In the genomic region with DNA sequence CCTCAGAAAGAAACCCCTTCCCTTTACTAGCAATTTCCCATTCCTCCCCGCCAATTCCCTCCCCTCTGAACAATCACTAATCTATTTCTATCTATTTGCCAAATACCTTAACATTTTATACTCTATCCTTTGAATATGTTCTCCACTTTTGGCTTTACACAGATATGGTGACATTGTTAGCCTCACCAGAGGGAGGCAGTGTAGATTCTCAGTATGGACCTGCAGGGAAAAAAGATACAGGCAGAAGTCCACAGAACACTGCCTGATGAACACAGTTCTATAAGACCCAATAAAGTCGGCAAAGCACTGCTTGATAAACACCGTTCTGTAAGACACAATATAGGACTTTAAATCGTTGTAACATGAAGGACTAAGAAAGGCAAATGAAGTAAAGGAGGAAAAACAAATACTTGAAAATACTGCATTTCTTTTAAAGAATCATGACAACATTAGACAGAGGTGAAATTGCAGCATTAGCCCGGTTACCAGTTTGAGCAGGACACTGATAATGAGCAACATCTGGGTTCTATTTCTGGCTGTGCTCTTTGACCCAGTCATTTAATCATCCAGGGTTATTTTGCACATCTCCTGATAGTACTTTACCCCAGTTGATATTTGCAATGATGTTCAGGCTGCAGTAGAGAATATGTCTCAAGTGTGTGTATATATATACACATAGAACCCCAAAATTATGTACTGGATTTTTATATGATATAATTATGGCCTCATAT, we compare ENCODE assay signal across 8 cellular contexts.
DNase-seq lines count a peak whose midpoint lies in the region; ATAC-seq, FAIRE-seq and TF ChIP-seq lines count a peak whose summit lies in the region.

No MANE protein-coding gene starts in this region.

- POLR2A ChIA-PET in OCI-LY7 (lab: Charles Lee) = interaction anchor here (1.4 kb wide), 1 partner anchor 24 kb away, joined by 4 read pairs; no protein-coding TSS in a partner anchor

- peak overlapping the region in 3 of 11 experiments; percentile 60 to 65 (median 62); a peak in 6 of 22 replicates for H3K27ac ChIP-seq in BLaER1 treated with 17β-estradiol and CSF1 and Interleukin-3, amounts not matched to agents 10 nM and 100 nM
- H3K27ac ChIP-seq in OCI-LY7 (ENCODE audit: low read depth, low read length, poor library complexity, severe bottlenecking) (no peak overlapping the region), lower lobe of right lung (no peak overlapping the region)

- FAIRE-seq in H54 (lab: Jason Lieb, UNC) = peak; percentile 78

- peak overlapping the region in 2 of 11 experiments; percentile 70 to 72; a peak in 2 of 22 replicates for H3K9ac ChIP-seq in BLaER1 treated with 17β-estradiol and CSF1 and Interleukin-3, amounts not matched to agents 10 nM and 100 nM

- H3K4me1 ChIP-seq in BLaER1 treated with 17β-estradiol and CSF1 and Interleukin-3, amounts not matched to agents 10 nM and 100 nM = peaks cover 36 to 65% (median 49%) of the 10 kb centered on the region in 10 experiments
- H3K4me1 ChIP-seq in OCI-LY7 (ENCODE audit: insufficient read depth, low read length, poor library complexity, severe bottlenecking) = peaks cover 16% of the 10 kb centered on the region
- peaks cover 19% of the 10 kb centered on the region for H3K4me1 ChIP-seq in lower lobe of right lung

- peak overlapping the region; percentile 74 to 91 (median 80); a peak in 21 of 22 replicates for H3K4me2 ChIP-seq in BLaER1 treated with 17β-estradiol and CSF1 and Interleukin-3, amounts not matched to agents 10 nM and 100 nM
- no peak overlapping the region for H3K4me2 ChIP-seq in OCI-LY7 (ENCODE audit: low read length)

- no peak for TF ChIP-seq POLR2A in H54 (IDR thresholded peaks at IDR 0.05; ENCODE audit: low read depth, low read length)

- peak; percentile 82 for TF ChIP-seq CTCF in OCI-LY7 (conservative IDR thresholded peaks at IDR 0.05; ENCODE audit: low read length)
- peak; percentile 44 for TF ChIP-seq CTCF in lower lobe of right lung (IDR thresholded peaks at IDR 0.05)

- CTCF ChIA-PET in OCI-LY7 (lab: Charles Lee; ENCODE audit: unreplicated experiment) = no interaction called here

- H2AFZ ChIP-seq in OCI-LY7 (ENCODE audit: low read length) = no peak overlapping the region

- ATAC-seq in lower lobe of right lung (peak; percentile 58 to 69), HG02852 (IDR thresholded peaks at IDR 0.05; ENCODE audit: unreplicated experiment) (no peak), HG02970 (IDR thresholded peaks at IDR 0.05; ENCODE audit: low FRiP score, unreplicated experiment) (no peak)

- peaks cover 25 to 50% (median 34%) of the 10 kb centered on the region in 11 experiments for H3K36me3 ChIP-seq in BLaER1 treated with 17β-estradiol and CSF1 and Interleukin-3, amounts not matched to agents 10 nM and 100 nM
- H3K36me3 ChIP-seq in OCI-LY7 (ENCODE audit: insufficient read depth, low read length) (no peaks in the 10 kb centered on the region), lower lobe of right lung (peaks cover 29% of the 10 kb centered on the region)

- peaks cover 14 to 50% (median 24%) of the 10 kb centered on the region in 11 experiments; a peak in 19 of 22 replicates for H4K20me1 ChIP-seq in BLaER1 treated with 17β-estradiol and CSF1 and Interleukin-3, amounts not matched to agents 10 nM and 100 nM
- H4K20me1 ChIP-seq in OCI-LY7 (ENCODE audit: insufficient read depth, low read length) = peaks cover 6% of the 10 kb centered on the region; the same call in 1 of the 2 replicates

- H3K27me3 ChIP-seq in BLaER1 treated with 17β-estradiol and CSF1 and Interleukin-3, amounts not matched to agents 10 nM and 100 nM = no peaks in the 10 kb centered on the region
- H3K27me3 ChIP-seq in lower lobe of right lung (ENCODE audit: low read depth) = no peaks in the 10 kb centered on the region

- H3K79me2 ChIP-seq in OCI-LY7 (ENCODE audit: insufficient read depth, low read depth, low read length) = no peaks in the 10 kb centered on the region

- DNase-seq in H54 (ENCODE audit: insufficient read length, low spot score) = no peak
- peak; percentile 31 for DNase-seq in OCI-LY7 (ENCODE audit: low spot score)
- DNase-seq in central memory CD4-positive, alpha-beta T cell = peak; percentile 16
- DNase-seq in lower lobe of right lung = no peak
- no peak for DNase-seq in NCI-H510A (lab: John Stamatoyannopoulos, UW)

- H3K4me3 ChIP-seq in BLaER1 treated with 17β-estradiol and CSF1 and Interleukin-3, amounts not matched to agents 10 nM and 100 nM = peak overlapping the region in 4 of 10 experiments; percentile 35 to 56 (median 46); a peak in 5 of 20 replicates
- no peak overlapping the region for H3K4me3 ChIP-seq in OCI-LY7 (ENCODE audit: low read depth, low read length, poor library complexity, severe bottlenecking)
- no peak overlapping the region for H3K4me3 ChIP-seq in lower lobe of right lung

- intact Hi-C loops in OCI-LY7 (cut with micrococcal nuclease; ENCODE audit: unreplicated experiment) (loop anchor here (2.0 to 10.0 kb wide), 3 partner anchors 633 to 1123 kb away; no protein-coding TSS in a partner anchor), lower lobe of right lung (cut with DNase I) (no loop called here)

- BruUV-seq in OCI-LY7 (replicated peaks; lab: Mats Ljungman, UMichigan) = no TSS peak

- no peaks in the 10 kb centered on the region for H3K9me3 ChIP-seq in BLaER1 treated with 17β-estradiol and CSF1 and Interleukin-3, amounts not matched to agents 10 nM and 100 nM (replicated peaks in 1 of 11)
- H3K9me3 ChIP-seq in OCI-LY7 (ENCODE audit: low read length) (no peaks in the 10 kb centered on the region), lower lobe of right lung (no peaks in the 10 kb centered on the region)

- no peaks in the 10 kb centered on the region for H3K9me2 ChIP-seq in OCI-LY7 (ENCODE audit: insufficient read depth, low read length)

Comparison
In these comparisons a context has a peak if more than half of its experiments do, and no peak if none do; other contexts are left out.
1. DNase-seq: peak in OCI-LY7 (single experiment) and central memory CD4-positive, alpha-beta T cell (single experiment); none in H54 (single experiment), lower lobe of right lung (single experiment) and NCI-H510A (single experiment).
2. ATAC-seq: peak in lower lobe of right lung (2 of 2); none in HG02852 (single experiment) and HG02970 (single experiment).